In the genomic region with DNA sequence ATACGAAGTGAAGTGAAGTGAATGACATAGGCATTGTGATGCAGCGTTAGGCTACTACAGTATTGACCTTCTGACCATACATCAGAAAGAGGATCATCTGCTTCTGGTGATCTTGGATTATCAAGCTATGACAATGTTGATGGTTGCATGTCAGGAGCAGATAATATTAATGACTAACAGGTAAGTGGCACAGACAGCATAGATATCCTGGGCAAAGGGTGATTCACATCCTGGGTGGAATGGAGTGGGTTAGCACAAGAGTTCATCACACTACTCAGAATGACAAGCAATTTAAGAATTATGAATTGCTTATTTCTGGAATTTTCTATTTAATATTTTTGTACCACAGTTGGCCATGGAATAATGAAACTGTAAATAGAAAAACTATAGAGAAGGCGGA, we compare ENCODE assay signal across 28 cellular contexts.
"Had no signal": no experiment of that assay in that cellular context is flagged by ENCODE, and none has a peak within 500 bp of the region (broad histone marks: within the 10 kb centered on the region; RNA-seq: fewer than 3 reads in every experiment).

No MANE protein-coding gene starts in this region.

- H3K9me3 ChIP-seq: adrenal gland, body of pancreas, colonic mucosa, heart left ventricle, psoas muscle, suprapubic skin, tibial artery, upper lobe of right lung had no signal

- H3K79me2 ChIP-seq: parathyroid adenoma had no signal

- H2AFZ ChIP-seq: neural progenitor cell, parathyroid adenoma had no signal

- H3K4me2 ChIP-seq: neural progenitor cell had no signal

- DNase-seq: activated CD4-positive, alpha-beta T cell treated with anti-CD3 and anti-CD28 coated beads for 4 hours; activated CD4-positive, alpha-beta T cell treated with anti-CD3 and anti-CD28 coated beads, Interleukin-2, amount 50 U/mL, for 4 hours; activated naive CD4-positive, alpha-beta T cell treated with Interleukin-2 at 50 U/mL for 16 hours; activated T-cell treated with anti-CD3 and anti-CD28 coated beads for 4 hours; activated T-cell treated with anti-CD3 and anti-CD28 coated beads, Interleukin-2, amount 50 U/mL, for 72 hours; adrenal gland; aorta; body of pancreas; cerebellar nuclear complex; colonic mucosa; effector memory CD4-positive, alpha-beta T cell; heart left ventricle; left cardiac atrium; midbrain; naive thymus-derived CD8-positive, alpha-beta T cell; occipital lobe; psoas muscle; stimulated activated naive CD4-positive, alpha-beta T cell; T-helper 1 cell; tibial artery; upper lobe of right lung had no signal

- H3K4me1 ChIP-seq: adrenal gland, body of pancreas, colonic mucosa, parathyroid adenoma, psoas muscle, suprapubic skin, tibial artery, upper lobe of right lung had no signal

- H3K9me3 Mint-ChIP-seq: activated T-cell treated with anti-CD3 and anti-CD28 coated beads, Interleukin-2, amount 50 U/mL, for 72 hours; naive thymus-derived CD8-positive, alpha-beta T cell; neural progenitor cell; T-helper 2 cell treated with Interferon-gamma antibody and Interleukin-4, amounts not matched to agents 5 μg/mL and 100 μg/mL, for 36 hours had no signal

- H3K9ac ChIP-seq: neural progenitor cell, parathyroid adenoma had no signal

- H3K36me3 ChIP-seq: adrenal gland, cardiac muscle cell, colonic mucosa, heart left ventricle, neural progenitor cell, suprapubic skin, tibial artery, upper lobe of right lung had no signal

- H3K4me3 Mint-ChIP-seq: activated naive CD8-positive, alpha-beta T cell; activated T-cell treated with anti-CD3 and anti-CD28 coated beads, Interleukin-2, amount 50 U/mL, for 72 hours; memory B cell; naive thymus-derived CD8-positive, alpha-beta T cell; neural progenitor cell; T-helper 2 cell treated with Interferon-gamma antibody and Interleukin-4, amounts not matched to agents 5 μg/mL and 100 μg/mL, for 36 hours had no signal

- H3K36me3 Mint-ChIP-seq: activated naive CD8-positive, alpha-beta T cell; memory B cell; naive thymus-derived CD8-positive, alpha-beta T cell; neural progenitor cell had no signal

- H3K27me3 ChIP-seq: adrenal gland, body of pancreas, colonic mucosa, heart left ventricle, neural progenitor cell, suprapubic skin, tibial artery, upper lobe of right lung had no signal

- H3K27me3 Mint-ChIP-seq: activated naive CD8-positive, alpha-beta T cell; memory B cell had no signal

- ATAC-seq: activated T-cell treated with anti-CD3 and anti-CD28 coated beads, Interleukin-2, amount 50 U/mL, for 72 hours; body of pancreas; heart left ventricle; left cardiac atrium; naive thymus-derived CD8-positive, alpha-beta T cell; psoas muscle; upper lobe of right lung had no signal

- H3K27ac ChIP-seq: adrenal gland, body of pancreas, cardiac muscle cell, colonic mucosa, heart left ventricle, neural progenitor cell, parathyroid adenoma, psoas muscle, suprapubic skin, tibial artery, upper lobe of right lung had no signal

- H3K27ac Mint-ChIP-seq: activated naive CD8-positive, alpha-beta T cell; activated T-cell treated with anti-CD3 and anti-CD28 coated beads, Interleukin-2, amount 50 U/mL, for 72 hours; memory B cell; naive thymus-derived CD8-positive, alpha-beta T cell; neural progenitor cell; T-helper 2 cell treated with Interferon-gamma antibody and Interleukin-4, amounts not matched to agents 5 μg/mL and 100 μg/mL, for 36 hours had no signal

- H3K4me3 ChIP-seq: adrenal gland, body of pancreas, cardiac muscle cell, colonic mucosa, heart left ventricle, neural progenitor cell, psoas muscle, suprapubic skin, tibial artery, upper lobe of right lung had no signal
